In genomic region chr17:5580367-5580766, GRCh38 we compare ENCODE assay signal across 16 cellular contexts. TPM values are rescaled to one million over a fixed set of nuclear protein-coding genes. Genes with fewer than 3 reads are reported as not detected.
DNase-seq lines count a peak whose midpoint lies in the region; ATAC-seq and TF ChIP-seq lines count a peak whose summit lies in the region.
"Had no signal": no experiment of that assay in that cellular context is flagged by ENCODE, and none has a peak within 500 bp of the region (broad histone marks: within the 10 kb centered on the region; RNA-seq: fewer than 3 reads in every experiment).

No MANE protein-coding gene starts in this region.

- H3K4me1 ChIP-seq in left ventricle myocardium inferior, result peaks cover 41% of the 10 kb centered on the region

- in situ Hi-C loops in astrocyte of the spinal cord (cut with HindIII; ENCODE audit: low sequenced_read_pairs), result no loop called here

- ATAC-seq in natural killer cell (no peak), GM19035 (IDR thresholded peaks at IDR 0.05; ENCODE audit: unreplicated experiment) (no peak)
- ATAC-seq: left ventricle myocardium superior had no signal

- H3K27me3 ChIP-seq in left ventricle myocardium inferior (ENCODE audit: low read depth), result peaks cover 4% of the 10 kb centered on the region
- H3K27me3 ChIP-seq: cardiac muscle cell had no signal

- no peaks in the 10 kb centered on the region for H3K9me3 Mint-ChIP-seq in natural killer cell

- H3K4me3 Mint-ChIP-seq in natural killer cell, result peak overlapping the region; percentile 47

- no peak overlapping the region for H3K27ac ChIP-seq in left ventricle myocardium inferior (replicated peaks)
- H3K27ac ChIP-seq: 22Rv1, cardiac muscle cell, thoracic aorta had no signal

- peak overlapping the region; percentile 97 to 99 for H3K27ac Mint-ChIP-seq in natural killer cell

- H3K4me1 Mint-ChIP-seq in natural killer cell, result peaks cover 83 to 87% of the 10 kb centered on the region in 2 donors

- DNase-seq in NOMO-1 (lab: John Stamatoyannopoulos, UW; ENCODE audit: unreplicated experiment in 2 of 2) (peak; percentile 42 to 87), NOMO-1 treated with dmso at 0.1 percent for 144 hours (lab: John Stamatoyannopoulos, UW; ENCODE audit: unreplicated experiment) (no peak), M059J (ENCODE audit: low read depth) (peak; percentile 16), astrocyte of the spinal cord (ENCODE audit: low read depth, low spot score) (peak; percentile 15), natural killer cell (no peak), left ventricle myocardium inferior (no peak), D341Med (ENCODE audit: low spot score) (no peak)
- DNase-seq: activated CD4-positive, alpha-beta T cell treated with anti-CD3 and anti-CD28 coated beads for 1 hour; DMS 273 treated with DMSO at 0.1 percent for 48 hours; left ventricle myocardium superior; NCI-H2029 treated with DMSO at 0.1 percent for 48 hours had no signal

- intact Hi-C loops in natural killer cell (cut with micrococcal nuclease) (no loop called here), left ventricle myocardium inferior (cut with micrococcal nuclease) (no loop called here)

- peaks cover 7% of the 10 kb centered on the region for H3K9me3 ChIP-seq in left ventricle myocardium inferior (replicated peaks)
- H3K9me3 ChIP-seq: thoracic aorta had no signal

- H3K36me3 Mint-ChIP-seq in natural killer cell, result peaks cover 21% of the 10 kb centered on the region

- no peaks in the 10 kb centered on the region for H3K27me3 Mint-ChIP-seq in natural killer cell (ENCODE audit: low read depth in 2 of 2)

- peaks cover 23% of the 10 kb centered on the region for H3K36me3 ChIP-seq in left ventricle myocardium inferior
- H3K36me3 ChIP-seq: cardiac muscle cell had no signal

- H3K4me3 ChIP-seq in astrocyte of the spinal cord (ENCODE audit: low read depth, low read length) (no peak overlapping the region), left ventricle myocardium inferior (no peak overlapping the region)
- H3K4me3 ChIP-seq: cardiac muscle cell, smooth muscle cell, thoracic aorta had no signal

- TF ChIP-seq CTCF in astrocyte of the spinal cord (IDR thresholded peaks at IDR 0.05; ENCODE audit: low read depth, low read length) (no peak), natural killer cell (IDR thresholded peaks at IDR 0.05) (no peak), left ventricle myocardium inferior (IDR thresholded peaks at IDR 0.05; ENCODE audit: borderline replicate concordance) (no peak)

RNA-seq across cellular contexts. Expression of gene NLRP1, which starts 3.9 kb away (rescaled TPM):
- total RNA-seq in M059J (2014; rRNA removed; shearing (Covaris generic)), result 18.3 and 23.5 TPM in 2 replicates
- total RNA-seq in natural killer cell (100 to 1,000 TPM; 206 to 237 (median 209) TPM), left ventricle myocardium inferior (8.3 TPM)

Comparison
In these comparisons a context has a peak if more than half of its experiments do, and no peak if none do; other contexts are left out.
1. DNase-seq: peak in NOMO-1 (2 of 2), M059J (single experiment) and astrocyte of the spinal cord (single experiment); none in NOMO-1 treated with dmso at 0.1 percent for 144 hours (single experiment), natural killer cell (single experiment), left ventricle myocardium inferior (single experiment) and D341Med (single experiment).